ENCODE assay signal across 17 cellular contexts in the genomic region with DNA sequence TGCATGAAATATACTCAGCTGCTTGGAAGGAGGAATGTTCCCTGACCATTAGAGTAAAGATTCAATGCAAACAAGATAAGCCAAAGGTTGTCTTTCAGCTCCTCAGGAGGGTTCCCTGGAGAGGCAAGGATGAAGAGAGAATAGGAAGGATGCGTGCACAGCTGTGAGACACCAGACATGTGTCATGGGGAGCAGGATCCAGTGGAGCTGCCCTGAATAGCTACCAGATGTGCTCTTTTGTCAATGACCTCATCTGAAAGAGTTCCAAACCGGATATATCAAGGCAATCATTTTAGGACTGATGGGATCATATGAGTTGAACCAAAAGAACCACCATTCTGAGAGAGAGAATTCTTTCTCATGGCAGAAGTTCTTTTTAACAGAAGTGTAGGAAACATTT.
DNase-seq lines count a peak whose midpoint lies in the region; TF ChIP-seq lines count a peak whose summit lies in the region.
"Had no signal": no experiment of that assay in that cellular context is flagged by ENCODE, and none has a peak within 500 bp of the region (broad histone marks: within the 10 kb centered on the region; RNA-seq: fewer than 3 reads in every experiment).

No MANE protein-coding gene starts in this region.

- H3K9me3 Mint-ChIP-seq in HFFc6 (no peaks in the 10 kb centered on the region), osteocyte (ENCODE audit: unreplicated experiment) (peaks cover 8% of the 10 kb centered on the region)
- H3K9me3 Mint-ChIP-seq: activated CD4-positive, alpha-beta T cell treated with anti-CD3 and anti-CD28 coated beads, Interleukin-2, amount 10 ng/mL, durations not matched to agents 7 days and 5 days; CD8-positive, alpha-beta memory T cell; central memory CD8-positive, alpha-beta T cell had no signal

- H4K20me1 ChIP-seq in BLaER1, result no peaks in the 10 kb centered on the region

- DNase-seq in HFFc6 (peak; percentile 35), epidermal melanocyte (ENCODE audit: insufficient read length, low spot score) (peak; percentile 40), osteocyte (ENCODE audit: extremely low spot score, unreplicated experiment) (no peak), GM13977 (ENCODE audit: low spot score) (no peak), NCI-H2029 treated with DMSO at 0.1 percent for 48 hours (lab: John Stamatoyannopoulos, UW) (no peak)
- DNase-seq in stimulated activated naive CD4-positive, alpha-beta T cell treated with Interleukin-2 at 50 U/mL for 16 hours (lab: John Stamatoyannopoulos, UW), result no peak
- DNase-seq: activated CD4-positive, alpha-beta T cell treated with anti-CD3 and anti-CD28 coated beads, Interleukin-2, amount 10 ng/mL, durations not matched to agents 7 days and 5 days; activated T-cell treated with anti-CD3 and anti-CD28 coated beads for 4 hours; CD8-positive, alpha-beta memory T cell; GF-D8; ovary; SHP77; stimulated activated naive CD8-positive, alpha-beta T cell treated with anti-CD3 and anti-CD28 coated beads, Interleukin-15, Interleukin-2, amounts not matched to agents 100 U/mL and 50 U/mL, for 24 hours had no signal

- H3K4me2 ChIP-seq in BLaER1, result peak overlapping the region; percentile 67
- H3K4me2 ChIP-seq: hepatocyte had no signal

- no peaks in the 10 kb centered on the region for H3K36me3 Mint-ChIP-seq in HFFc6 (ENCODE audit: low read depth)
- H3K36me3 Mint-ChIP-seq in osteocyte (ENCODE audit: unreplicated experiment), result no peaks in the 10 kb centered on the region
- H3K36me3 Mint-ChIP-seq: activated naive CD8-positive, alpha-beta T cell; CD8-positive, alpha-beta memory T cell had no signal

- peaks cover 17% of the 10 kb centered on the region for H3K4me1 Mint-ChIP-seq in HFFc6 (ENCODE audit: low read depth)
- peaks cover 12% of the 10 kb centered on the region for H3K4me1 Mint-ChIP-seq in osteocyte (ENCODE audit: unreplicated experiment)
- H3K4me1 Mint-ChIP-seq: activated CD4-positive, alpha-beta T cell treated with anti-CD3 and anti-CD28 coated beads, Interleukin-2, amount 10 ng/mL, durations not matched to agents 7 days and 5 days; CD8-positive, alpha-beta memory T cell; central memory CD8-positive, alpha-beta T cell had no signal

- H3K4me3 ChIP-seq in BLaER1, result no peak overlapping the region
- H3K4me3 ChIP-seq: hepatocyte, ovary had no signal

- H3K9me3 ChIP-seq in BLaER1, result no peaks in the 10 kb centered on the region
- H3K9me3 ChIP-seq: ovary had no signal

- H3K27me3 Mint-ChIP-seq in HFFc6 (ENCODE audit: insufficient read depth) (no peaks in the 10 kb centered on the region), osteocyte (ENCODE audit: unreplicated experiment) (no peaks in the 10 kb centered on the region)

- H3K36me3 ChIP-seq in BLaER1, result no peaks in the 10 kb centered on the region
- H3K36me3 ChIP-seq: ovary had no signal

- H3K4me1 ChIP-seq in BLaER1, result peaks cover 36% of the 10 kb centered on the region

- TF ChIP-seq CTCF in HFFc6 (IDR thresholded peaks at IDR 0.05) (no peak), osteocyte (IDR thresholded peaks at IDR 0.05) (no peak), GM13977 (IDR thresholded peaks at IDR 0.05; ENCODE audit: extremely low read depth, insufficient read depth, missing control alignments) (no peak)

- in situ Hi-C loops in GM13977 (cut with MboI; ENCODE audit: low pct_unique_long_range_greater_than_20kb, low sequenced_read_pairs, unreplicated experiment), result no loop called here

- H3K4me3 Mint-ChIP-seq in HFFc6 (no peak overlapping the region), osteocyte (ENCODE audit: unreplicated experiment) (no peak overlapping the region)
- H3K4me3 Mint-ChIP-seq: activated CD4-positive, alpha-beta T cell treated with anti-CD3 and anti-CD28 coated beads, Interleukin-2, amount 10 ng/mL, durations not matched to agents 7 days and 5 days; activated naive CD8-positive, alpha-beta T cell; CD8-positive, alpha-beta memory T cell; central memory CD8-positive, alpha-beta T cell had no signal

- peak overlapping the region; percentile 74 for H3K27ac ChIP-seq in BLaER1
- H3K27ac ChIP-seq: hepatocyte, ovary had no signal

- no peak overlapping the region for H3K9ac ChIP-seq in BLaER1

- no peak overlapping the region for H3K27ac Mint-ChIP-seq in HFFc6
- peak overlapping the region; percentile 68 for H3K27ac Mint-ChIP-seq in osteocyte (ENCODE audit: unreplicated experiment)
- H3K27ac Mint-ChIP-seq: activated CD4-positive, alpha-beta T cell treated with anti-CD3 and anti-CD28 coated beads, Interleukin-2, amount 10 ng/mL, durations not matched to agents 7 days and 5 days; activated naive CD8-positive, alpha-beta T cell had no signal

- H3K27me3 ChIP-seq in BLaER1, result no peaks in the 10 kb centered on the region
- H3K27me3 ChIP-seq: hepatocyte, ovary had no signal

Comparison
In these comparisons a context has a peak if more than half of its experiments do, and no peak if none do; other contexts are left out.
1. DNase-seq: peak in HFFc6 (single experiment) and epidermal melanocyte (single experiment); none in osteocyte (single experiment), GM13977 (single experiment), stimulated activated naive CD4-positive, alpha-beta T cell treated with Interleukin-2 at 50 U/mL for 16 hours (single experiment) and NCI-H2029 treated with DMSO at 0.1 percent for 48 hours (single experiment).